In the genomic region with DNA sequence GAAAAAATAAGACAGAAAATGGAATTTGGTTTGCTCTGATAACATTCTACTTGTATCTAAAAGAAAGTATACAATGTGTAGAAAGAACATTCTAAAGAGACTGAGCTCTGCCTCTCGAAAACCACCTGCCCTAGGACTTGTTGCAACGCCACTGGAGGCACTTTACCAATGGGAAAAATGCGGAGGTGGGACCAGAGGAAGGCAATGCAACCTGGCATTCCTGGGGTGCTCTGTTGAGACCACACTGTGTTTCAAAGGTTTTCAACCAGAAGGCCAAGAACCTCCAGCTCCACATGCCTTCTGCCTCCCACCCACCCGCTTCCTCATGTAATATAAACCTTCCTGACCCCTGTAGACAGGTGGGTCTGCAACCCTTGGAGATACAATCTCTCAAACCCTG, we compare ENCODE assay signal across 22 cellular contexts. TPM values are rescaled to one million over a fixed set of nuclear protein-coding genes. Genes with fewer than 3 reads are reported as not detected.
"Had no signal": no experiment of that assay in that cellular context is flagged by ENCODE, and none has a peak within 500 bp of the region (broad histone marks: within the 10 kb centered on the region; RNA-seq: fewer than 3 reads in every experiment).

No MANE protein-coding gene starts in this region.

- H3K36me3 ChIP-seq: brain microvascular endothelial cell, gastrocnemius medialis, left ventricle myocardium inferior, suprapubic skin, transverse colon, vagina, WERI-Rb-1 had no signal

- ATAC-seq: gastrocnemius medialis; stimulated activated naive CD8-positive, alpha-beta T cell treated with anti-CD3 and anti-CD28 coated beads, Interleukin-15, amount 100 ng/mL, for 72 hours had no signal

- H3K4me3 Mint-ChIP-seq: stimulated activated naive CD8-positive, alpha-beta T cell treated with anti-CD3 and anti-CD28 coated beads, Interleukin-15, amount 100 ng/mL, for 72 hours had no signal

- DNase-seq: activated CD8-positive, alpha-beta memory T cell treated with anti-CD3 and anti-CD28 coated beads, Interleukin-2, amount 50 U/mL, for 4 hours; activated CD8-positive, alpha-beta T cell treated with anti-CD3 and anti-CD28 coated beads, Interleukin-2, amount 10 ng/mL, durations not matched to agents 7 days and 5 days; activated effector memory CD4-positive, alpha-beta T cell treated with Interleukin-2 at 50 U/mL for 16 hours; activated naive CD4-positive, alpha-beta T cell treated with anti-CD3 and anti-CD28 coated beads, Interleukin-2, amount 50 U/mL, for 16 hours; activated T-cell treated with anti-CD3 and anti-CD28 coated beads, Interleukin-2, amount 50 U/mL, for 48 hours; aorta; brain microvascular endothelial cell; central memory CD4-positive, alpha-beta T cell; erythroblast; gastrocnemius medialis; head of caudate nucleus; kidney glomerular epithelial cell; left ventricle myocardium inferior; mammary epithelial cell; midbrain; stimulated activated CD4-positive, alpha-beta T cell treated with anti-CD3 and anti-CD28 coated beads, Interleukin-2, amount 100 ng/mL, for 24 hours; stimulated activated naive CD8-positive, alpha-beta T cell treated with anti-CD3 and anti-CD28 coated beads, Interleukin-15, amount 100 ng/mL, for 72 hours; transverse colon; WERI-Rb-1 had no signal

- H3K36me3 Mint-ChIP-seq: immature natural killer cell had no signal

- H3K4me3 ChIP-seq: gastrocnemius medialis, left ventricle myocardium inferior, suprapubic skin, transverse colon, vagina had no signal

- H3K9me3 ChIP-seq: gastrocnemius medialis, left ventricle myocardium inferior, suprapubic skin, transverse colon, vagina had no signal

- H3K9me3 Mint-ChIP-seq: immature natural killer cell; stimulated activated naive CD8-positive, alpha-beta T cell treated with anti-CD3 and anti-CD28 coated beads, Interleukin-15, amount 100 ng/mL, for 72 hours had no signal

- H3K27ac Mint-ChIP-seq: activated CD8-positive, alpha-beta T cell treated with anti-CD3 and anti-CD28 coated beads, Interleukin-2, amount 10 ng/mL, durations not matched to agents 7 days and 5 days; stimulated activated naive CD8-positive, alpha-beta T cell treated with anti-CD3 and anti-CD28 coated beads, Interleukin-15, amount 100 ng/mL, for 72 hours had no signal

- H3K27ac ChIP-seq: brain microvascular endothelial cell, gastrocnemius medialis, left ventricle myocardium inferior, suprapubic skin, transverse colon, vagina, WERI-Rb-1 had no signal

RNA-seq across cellular contexts. Expression of a gene that starts 4.5 kb away (rescaled TPM):
- total RNA-seq: mammary epithelial cell, suprapubic skin, transverse colon had no signal
